Comparison of ENCODE assay signal across 1 cellular context in the genomic region with DNA sequence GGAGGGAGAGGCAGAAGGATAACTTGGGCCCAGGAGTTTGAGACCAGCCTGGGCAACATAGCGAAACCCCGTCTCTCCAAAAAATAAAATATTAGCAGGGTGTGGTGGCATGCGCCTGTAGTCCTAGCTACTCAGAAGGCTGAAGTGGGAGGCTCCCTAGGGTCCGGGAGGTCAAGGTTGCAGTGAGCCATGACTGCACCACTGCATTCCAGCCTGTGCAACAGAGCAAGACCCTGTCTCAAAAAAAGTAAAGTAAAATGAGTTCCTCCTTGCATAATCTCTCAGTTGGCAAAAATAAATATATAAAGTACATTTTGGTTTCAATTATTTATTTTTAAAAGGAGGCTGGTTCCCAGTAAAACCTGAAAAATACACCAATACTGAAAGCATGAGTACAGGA.
TF ChIP-seq lines count a peak whose summit lies in the region.

No MANE protein-coding gene starts in this region.

TF ChIP-seq in HepG2, 621 proteins besides CTCF, POLR2A, EP300 and RAD21:
- TF ChIP-seq HNF4A (CRISPR knock-in tag; IDR thresholded peaks at IDR 0.05): 0 out of 2 replicates have a peak, but pooled peaks have one; percentile 7
- TF ChIP-seq ZNF501 (CRISPR knock-in tag; IDR thresholded peaks at IDR 0.05): no peak
- no peak for TF ChIP-seq ZNF224 (CRISPR knock-in tag; IDR thresholded peaks at IDR 0.05)
- no peak for TF ChIP-seq KMT2A (CRISPR knock-in tag; IDR thresholded peaks at IDR 0.05)
